Comparison of ENCODE assay signal across 8 cellular contexts in genomic region chr15:67542462-67543347, GRCh38. TPM values are rescaled to one million over a fixed set of nuclear protein-coding genes. Genes with fewer than 3 reads are reported as not detected.
DNase-seq lines count a peak whose midpoint lies in the region; ATAC-seq and TF ChIP-seq lines count a peak whose summit lies in the region.

Gene MAP2K5, plus strand, starts transcription at chr15:67542703. Its CDS starts 633 bp downstream, at chr15:67543336.

- H3K4me1 Mint-ChIP-seq in CD4-positive, CD25-positive, alpha-beta regulatory T cell = peaks cover 17 to 74% (median 40%) of the 10 kb centered on the region in 4 donors
- peaks cover 34% of the 10 kb centered on the region for H3K4me1 Mint-ChIP-seq in T-helper 1 cell treated with Interleukin-12 subunit alpha and Interleukin-12 subunit beta and Interleukin-4 antibody, amounts not matched to agents 30 μg/mL and 1 μg/mL, for 36 hours (ENCODE audit: low read depth)

- H3K27me3 ChIP-seq in CD4-positive, CD25-positive, alpha-beta regulatory T cell (ENCODE audit: control insufficient read depth, insufficient read depth, low read length) = no peaks in the 10 kb centered on the region
- H3K27me3 ChIP-seq in right atrium auricular region (no peaks in the 10 kb centered on the region), psoas muscle (ENCODE audit: insufficient read depth in 3 of 3, low read length in 2 of 3) (no peaks in the 10 kb centered on the region), upper lobe of right lung (no peaks in the 10 kb centered on the region)

- peaks cover 10% of the 10 kb centered on the region for H3K36me3 ChIP-seq in CD4-positive, CD25-positive, alpha-beta regulatory T cell (ENCODE audit: control insufficient read depth, insufficient read depth, low read length)
- no peaks in the 10 kb centered on the region for H3K36me3 ChIP-seq in right atrium auricular region
- H3K36me3 ChIP-seq in psoas muscle (ENCODE audit: insufficient read depth in 1 of 2, low read depth in 1 of 2) = peaks cover 0 to 19% of the 10 kb centered on the region in 2 donors
- peaks cover 8% of the 10 kb centered on the region for H3K36me3 ChIP-seq in upper lobe of right lung

- peaks cover 25% of the 10 kb centered on the region for H3K4me1 ChIP-seq in CD4-positive, CD25-positive, alpha-beta regulatory T cell (ENCODE audit: control insufficient read depth, insufficient read depth, low read length, poor library complexity, severe bottlenecking)
- peaks cover 0 to 27% of the 10 kb centered on the region in 2 donors for H3K4me1 ChIP-seq in right atrium auricular region
- H3K4me1 ChIP-seq in psoas muscle = peaks cover 12% of the 10 kb centered on the region
- peaks cover 9% of the 10 kb centered on the region for H3K4me1 ChIP-seq in upper lobe of right lung

- DNase-seq in CD4-positive, CD25-positive, alpha-beta regulatory T cell = peak; percentile 79 to 87 (median 81)
- DNase-seq in NAMALWA (ENCODE audit: low spot score) (peak; percentile 74), amniotic epithelial cell (ENCODE audit: low read depth) (peak; percentile 64), right atrium auricular region (ENCODE audit: low spot score) (peak; percentile 87), psoas muscle (peak; percentile 91 to 93), upper lobe of right lung (peak; percentile 94)

- H3K4me3 ChIP-seq in CD4-positive, CD25-positive, alpha-beta regulatory T cell (ENCODE audit: low read depth, low read length) = peak within 1 kb of the TSS; percentile 99
- H3K4me3 ChIP-seq in right atrium auricular region (peak within 1 kb of the TSS; percentile 74 to 85), psoas muscle (peak within 1 kb of the TSS; percentile 85), upper lobe of right lung (peak within 1 kb of the TSS; percentile 71)

- 0 to 1% (median 1%) methylated on average over 61 to 87 of the region's 88 CpGs for WGBS in psoas muscle, 3 donors

- peak within 1 kb of the TSS; percentile 95 to 99 (median 97) for H3K4me3 Mint-ChIP-seq in CD4-positive, CD25-positive, alpha-beta regulatory T cell
- H3K4me3 Mint-ChIP-seq in T-helper 1 cell treated with Interleukin-12 subunit alpha and Interleukin-12 subunit beta and Interleukin-4 antibody, amounts not matched to agents 30 μg/mL and 1 μg/mL, for 36 hours = peak within 1 kb of the TSS; percentile 93

- peak within 1 kb of the TSS; percentile 85 for H3K27ac ChIP-seq in CD4-positive, CD25-positive, alpha-beta regulatory T cell (ENCODE audit: insufficient read depth, low read length, poor library complexity, severe bottlenecking)
- H3K27ac ChIP-seq in right atrium auricular region = peak within 1 kb of the TSS; percentile 88
- peak within 1 kb of the TSS; percentile 90 for H3K27ac ChIP-seq in psoas muscle
- peak within 1 kb of the TSS; percentile 83 for H3K27ac ChIP-seq in upper lobe of right lung

- peaks cover 6% of the 10 kb centered on the region for H3K27me3 Mint-ChIP-seq in CD4-positive, CD25-positive, alpha-beta regulatory T cell
- H3K27me3 Mint-ChIP-seq in T-helper 1 cell treated with Interleukin-12 subunit alpha and Interleukin-12 subunit beta and Interleukin-4 antibody, amounts not matched to agents 30 μg/mL and 1 μg/mL, for 36 hours (ENCODE audit: low read depth) = peaks cover 4% of the 10 kb centered on the region

- peak; percentile 80 for ATAC-seq in CD4-positive, CD25-positive, alpha-beta regulatory T cell (ENCODE audit: low read depth in 2 of 2)
- ATAC-seq in GM21619 (IDR thresholded peaks at IDR 0.05; ENCODE audit: unreplicated experiment) (peak; percentile 44), psoas muscle (peak; percentile 85 to 93 (median 89)), upper lobe of right lung (peak; percentile 97)

- H3K9me3 ChIP-seq in CD4-positive, CD25-positive, alpha-beta regulatory T cell (ENCODE audit: control insufficient read depth in 2 of 2, low read length in 2 of 2) = no peaks in the 10 kb centered on the region
- H3K9me3 ChIP-seq in right atrium auricular region (no peaks in the 10 kb centered on the region), psoas muscle (no peaks in the 10 kb centered on the region), upper lobe of right lung (no peaks in the 10 kb centered on the region)

- peak within 1 kb of the TSS; percentile 96 to 100 (median 98) for H3K27ac Mint-ChIP-seq in CD4-positive, CD25-positive, alpha-beta regulatory T cell
- H3K27ac Mint-ChIP-seq in T-helper 1 cell treated with Interleukin-12 subunit alpha and Interleukin-12 subunit beta and Interleukin-4 antibody, amounts not matched to agents 30 μg/mL and 1 μg/mL, for 36 hours = peak within 1 kb of the TSS; percentile 95

- peaks cover 0 to 2% (median 0%) of the 10 kb centered on the region in 7 donors for H3K9me3 Mint-ChIP-seq in CD4-positive, CD25-positive, alpha-beta regulatory T cell
- no peaks in the 10 kb centered on the region for H3K9me3 Mint-ChIP-seq in T-helper 1 cell treated with Interleukin-12 subunit alpha and Interleukin-12 subunit beta and Interleukin-4 antibody, amounts not matched to agents 30 μg/mL and 1 μg/mL, for 36 hours

- intact Hi-C loops in psoas muscle (cut with DNase I) (loop anchor here in 1 of 2 donors (1.0 kb wide), 1 partner anchor 20 kb away; no protein-coding TSS in a partner anchor), upper lobe of right lung (cut with DNase I) (no loop called here)

- TF ChIP-seq CTCF in right atrium auricular region (IDR thresholded peaks at IDR 0.05) = no peak
- no peak for TF ChIP-seq CTCF in psoas muscle (IDR thresholded peaks at IDR 0.05)
- TF ChIP-seq CTCF in upper lobe of right lung (IDR thresholded peaks at IDR 0.05) = no peak

- H3K36me3 Mint-ChIP-seq in CD4-positive, CD25-positive, alpha-beta regulatory T cell = peaks cover 10% of the 10 kb centered on the region
- H3K36me3 Mint-ChIP-seq in T-helper 1 cell treated with Interleukin-12 subunit alpha and Interleukin-12 subunit beta and Interleukin-4 antibody, amounts not matched to agents 30 μg/mL and 1 μg/mL, for 36 hours (ENCODE audit: low read depth) = peaks cover 7% of the 10 kb centered on the region

RNA-seq across cellular contexts. Expression of gene MAP2K5, which starts in this region (rescaled TPM):
- total RNA-seq in CD4-positive, CD25-positive, alpha-beta regulatory T cell = 30.8 TPM
- polyA plus RNA-seq in CD4-positive, CD25-positive, alpha-beta regulatory T cell = 10 to 100 TPM; 14.5 to 20.9 (median 17.0) TPM
- total RNA-seq in right atrium auricular region (1 to 10 TPM; 5.8 to 6.7 TPM), psoas muscle (10 to 100 TPM; 14.4 to 24.0 (median 17.8) TPM), upper lobe of right lung (18.3 TPM)
- polyA plus RNA-seq in psoas muscle = 10 to 100 TPM in 1 of 3 donors, 1 to 10 TPM in 2; 9.8 to 16.5 (median 10.0) TPM

Comparison
In these comparisons a context has a peak if more than half of its experiments do, and no peak if none do; other contexts are left out.
1. Peak in every context shown above with its lines: DNase-seq, ATAC-seq, H3K4me3 ChIP-seq and H3K27ac ChIP-seq.
2. ATAC-seq: peak in every context shown above with its lines; median percentile 97 in upper lobe of right lung; 89 in psoas muscle; 80 in CD4-positive, CD25-positive, alpha-beta regulatory T cell; 44 in GM21619.